In the genomic region with DNA sequence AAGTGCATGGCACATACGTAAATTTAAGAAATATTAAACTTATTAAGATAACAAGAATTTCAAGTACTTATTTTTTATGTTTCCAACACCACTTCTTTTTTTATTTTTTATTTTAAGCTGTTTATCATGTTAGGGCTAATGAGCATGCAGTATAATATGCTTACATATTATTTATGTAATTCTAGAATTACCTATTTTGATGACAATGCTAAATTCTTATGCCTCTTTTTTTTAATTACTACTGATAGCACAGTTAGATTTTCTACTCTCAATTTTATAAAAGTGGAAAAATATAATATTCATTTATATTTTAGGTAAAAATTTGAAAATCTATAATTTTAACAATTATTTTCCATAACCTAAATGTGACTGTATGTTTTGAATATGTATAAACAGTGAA, we compare ENCODE assay signal across 20 cellular contexts.
"Had no signal": no experiment of that assay in that cellular context is flagged by ENCODE, and none has a peak within 500 bp of the region (broad histone marks: within the 10 kb centered on the region; RNA-seq: fewer than 3 reads in every experiment).

No MANE protein-coding gene starts in this region.

- H3K27me3 ChIP-seq: MG63, SJSA1 had no signal

- H3K36me3 ChIP-seq: MG63, SJSA1 had no signal

- H3K4me3 ChIP-seq: MG63, SJSA1, SK-N-MC had no signal

- H3K27ac ChIP-seq: SJSA1, SK-N-MC had no signal

- H3K9me3 ChIP-seq: MG63, SJSA1 had no signal

- H3K4me1 ChIP-seq: SJSA1 had no signal

- DNase-seq: Karpas-422, KG1, MG63, NCI-H1092, NCI-H1105 treated with DMSO at 0.1 percent for 48 hours, NCI-H1417 treated with DMSO at 0.1 percent for 48 hours, NCI-H146, NCI-H1694 treated with DMSO at 0.1 percent for 48 hours, NCI-H1930, NCI-H2081, NCI-H2107, NCI-H2227 treated with DMSO at 0.1 percent for 48 hours, NCI-H524, NCI-H69, NCI-H774, Right ventricle myocardium superior, RPMI8226, SIG-M5 had no signal
